Comparison of ENCODE assay signal across 21 cellular contexts in genomic region chr9:9299134-9299533, GRCh38.
DNase-seq lines count a peak whose midpoint lies in the region; ATAC-seq, FAIRE-seq and TF ChIP-seq lines count a peak whose summit lies in the region.
"Had no signal": no experiment of that assay in that cellular context is flagged by ENCODE, and none has a peak within 500 bp of the region (broad histone marks: within the 10 kb centered on the region; RNA-seq: fewer than 3 reads in every experiment).

No MANE protein-coding gene starts in this region.

- H2AFZ ChIP-seq in DND-41 (ENCODE audit: low read depth, low read length) = no peak overlapping the region

- DNase-seq in COLO668 (lab: John Stamatoyannopoulos, UW; ENCODE audit: unreplicated experiment) = peak; percentile 8
- no peak for DNase-seq in DND-41
- DNase-seq in NCI-H446 treated with DMSO at 0.1 percent for 48 hours (lab: John Stamatoyannopoulos, UW) = peak; percentile 21
- no peak for DNase-seq in dorsolateral prefrontal cortex
- no peak for DNase-seq in activated T-cell treated with anti-CD3 and anti-CD28 coated beads, Interleukin-2, amount 50 U/mL, for 48 hours
- DNase-seq in OCI-M2 (lab: John Stamatoyannopoulos, UW; ENCODE audit: unreplicated experiment) = no peak
- DNase-seq in frontal cortex (ENCODE audit: low spot score in 2 of 2) = no peak
- DNase-seq: activated CD4-positive, alpha-beta T cell treated with anti-CD3 and anti-CD28 coated beads for 48 hours; activated naive CD4-positive, alpha-beta T cell treated with anti-CD3 and anti-CD28 coated beads, Interleukin-2, amount 10 ng/mL, durations not matched to agents 7 days and 5 days; CD4-positive, alpha-beta T cell; left cardiac atrium; naive thymus-derived CD4-positive, alpha-beta T cell; right lobe of liver; thyroid gland had no signal

- H3K36me3 ChIP-seq in DND-41 (ENCODE audit: insufficient read depth, low read length) = no peaks in the 10 kb centered on the region
- H3K36me3 ChIP-seq: cardiac muscle cell, right lobe of liver, SJCRH30, thyroid gland had no signal

- no peak overlapping the region for H3K27ac ChIP-seq in DND-41 (ENCODE audit: low read length)
- no peak overlapping the region for H3K27ac ChIP-seq in dorsolateral prefrontal cortex
- H3K27ac ChIP-seq: cardiac muscle cell, HL-60, right lobe of liver, SJCRH30, thyroid gland had no signal

- H3K4me2 ChIP-seq in DND-41 (ENCODE audit: insufficient read depth, low read length) = no peak overlapping the region

- H3K79me2 ChIP-seq in DND-41 (ENCODE audit: insufficient read depth, low read length) = no peaks in the 10 kb centered on the region

- H3K9ac ChIP-seq in DND-41 (ENCODE audit: low read depth, low read length) = no peak overlapping the region

- ATAC-seq in DND-41 (ENCODE audit: insufficient read depth, low read depth) = no peak
- ATAC-seq in HG03432 (IDR thresholded peaks at IDR 0.05; ENCODE audit: unreplicated experiment) = no peak
- ATAC-seq: left cardiac atrium; naive thymus-derived CD4-positive, alpha-beta T cell; right lobe of liver had no signal

- TF ChIP-seq CTCF in DND-41 (IDR thresholded peaks at IDR 0.05; ENCODE audit: borderline replicate concordance, extremely low read depth, low read length, poor library complexity, severe bottlenecking) (peak; percentile 26), dorsolateral prefrontal cortex (IDR thresholded peaks at IDR 0.05 in 54 of 56, conservative IDR thresholded peaks at IDR 0.05 in 2 of 56; ENCODE audit: low read depth in 1 of 56, partially characterized antibody in 56 of 56) (peak in 35 of 56 donors; percentile 9 to 60 (median 27))

- H3K4me3 ChIP-seq in DND-41 (ENCODE audit: low read depth in 1 of 2, low read length in 2 of 2) (no peak overlapping the region), dorsolateral prefrontal cortex (no peak overlapping the region)
- H3K4me3 ChIP-seq: cardiac muscle cell, right lobe of liver, SJCRH30, thyroid gland had no signal

- no peaks in the 10 kb centered on the region for H4K20me1 ChIP-seq in DND-41 (ENCODE audit: insufficient read depth, low read length)

- no peak for FAIRE-seq in frontal cortex (lab: Jason Lieb, UNC)
- FAIRE-seq: endothelial cell of umbilical vein, GM12892, GM19239 had no signal

- H3K4me1 ChIP-seq in DND-41 (ENCODE audit: insufficient read depth, low read length) = no peaks in the 10 kb centered on the region
- H3K4me1 ChIP-seq: right lobe of liver, SJCRH30, thyroid gland had no signal

- no peaks in the 10 kb centered on the region for H3K9me3 ChIP-seq in DND-41 (ENCODE audit: insufficient read depth, low read length, severe bottlenecking)
- H3K9me3 ChIP-seq: right lobe of liver, SJCRH30, thyroid gland had no signal

- intact Hi-C loops in dorsolateral prefrontal cortex (cut with DNase I) = no loop called here

- no peaks in the 10 kb centered on the region for H3K27me3 ChIP-seq in DND-41 (ENCODE audit: insufficient read depth, low read length, poor library complexity)
- no peaks in the 10 kb centered on the region for H3K27me3 ChIP-seq in dorsolateral prefrontal cortex
- H3K27me3 ChIP-seq: cardiac muscle cell, right lobe of liver, SJCRH30, thyroid gland had no signal

Comparison
In these comparisons a context has a peak if more than half of its experiments do, and no peak if none do; other contexts are left out.
1. DNase-seq: peak in COLO668 (single experiment) and NCI-H446 treated with DMSO at 0.1 percent for 48 hours (single experiment); none in DND-41 (single experiment), dorsolateral prefrontal cortex (0 of 10), activated T-cell treated with anti-CD3 and anti-CD28 coated beads, Interleukin-2, amount 50 U/mL, for 48 hours (0 of 2), OCI-M2 (single experiment) and frontal cortex (0 of 2).